In genomic region chr5:160008877-160009590, GRCh38 we compare ENCODE assay signal across 1 cellular context.
A peak's percentile ranks its signal among the peaks of the same experiment; 100 is the strongest.
TF ChIP-seq lines count a peak whose summit lies in the region.

TTC1 (plus strand) TSS chr5:160009139; CDS start chr5:160010529, 1,390 bp downstream.

TF ChIP-seq in H1, 55 proteins besides CTCF, POLR2A, EP300 and RAD21 (continued from another document):
- TF ChIP-seq CBX5 (IDR thresholded peaks at IDR 0.05; ENCODE audit: low read depth, low read length) (no peak), CTBP2 (IDR thresholded peaks at IDR 0.05; ENCODE audit: borderline replicate concordance, insufficient read depth, insufficient read length, low read length) (no peak), MAFK (IDR thresholded peaks at IDR 0.05; ENCODE audit: low read depth, low read length) (no peak), CBX8 (IDR thresholded peaks at IDR 0.05; ENCODE audit: borderline replicate concordance, low read depth, low read length) (no peak), SP2 (IDR thresholded peaks at IDR 0.05; ENCODE audit: low read length) (no peak), BACH1 (IDR thresholded peaks at IDR 0.05; ENCODE audit: low read length) (no peak), ATF3 (IDR thresholded peaks at IDR 0.05; ENCODE audit: insufficient read depth, low read depth, low read length) (peak; percentile 82), KDM4A (IDR thresholded peaks at IDR 0.05; ENCODE audit: low read depth, low read length, severe bottlenecking) (peak; percentile 57), CHD7 (IDR thresholded peaks at IDR 0.05; ENCODE audit: insufficient replicate concordance, low read length) (no peak), BCL11A (IDR thresholded peaks at IDR 0.05; ENCODE audit: low read depth in 2 of 2, low read length in 2 of 2) (no peak), ZNF274 (IDR thresholded peaks at IDR 0.05; ENCODE audit: borderline replicate concordance, extremely low read depth, low read length) (no peak), YY1 (IDR thresholded peaks at IDR 0.05; ENCODE audit: low read depth, low read length) (peak; percentile 99), ATF2 (IDR thresholded peaks at IDR 0.05; ENCODE audit: low read length) (peak; percentile 90), SUZ12 (IDR thresholded peaks at IDR 0.05; ENCODE audit: low read length) (no peak), SRF (IDR thresholded peaks at IDR 0.05; ENCODE audit: low read depth, low read length) (peak; percentile 49; the same call in 1 of the 2 replicates), ASH2L (IDR thresholded peaks at IDR 0.05; ENCODE audit: low read length) (peak; percentile 57), CHD2 (IDR thresholded peaks at IDR 0.05; ENCODE audit: low read length) (no peak), CHD1 (IDR thresholded peaks at IDR 0.05; ENCODE audit: low read depth, low read length) (no peak), TCF12 (IDR thresholded peaks at IDR 0.05; ENCODE audit: low read depth, low read length) (no peak), SP4 (IDR thresholded peaks at IDR 0.05; ENCODE audit: low read length) (no peak), E2F6 (IDR thresholded peaks at IDR 0.05) (no peak), POU5F1 (IDR thresholded peaks at IDR 0.05; ENCODE audit: low read depth, low read length) (no peak), CREB1 (IDR thresholded peaks at IDR 0.05) (peak; percentile 99), RFX5 (IDR thresholded peaks at IDR 0.05; ENCODE audit: borderline replicate concordance, low read depth, low read length) (no peak), SIRT6 (IDR thresholded peaks at IDR 0.05; ENCODE audit: low read length) (no peak), EZH2 (IDR thresholded peaks at IDR 0.05; ENCODE audit: low read depth, low read length, severe bottlenecking) (no peak), TBP (IDR thresholded peaks at IDR 0.05; ENCODE audit: low read depth, low read length) (peak; percentile 80), CEBPB (IDR thresholded peaks at IDR 0.05; ENCODE audit: low read depth, low read length) (no peak), GTF2F1 (IDR thresholded peaks at IDR 0.05; ENCODE audit: borderline replicate concordance, low read depth, low read length) (no peak), TAF7 (optimal IDR thresholded peaks at IDR 0.05; ENCODE audit: borderline replicate concordance, low read depth, low read length) (peak; percentile 73), GABPA (IDR thresholded peaks at IDR 0.05; ENCODE audit: borderline replicate concordance, insufficient read depth, low read length) (peak; percentile 93), BRCA1 (IDR thresholded peaks at IDR 0.05; ENCODE audit: low read depth, low read length) (no peak; the same call in 1 of the 2 replicates), FOSL1 (IDR thresholded peaks at IDR 0.05; ENCODE audit: insufficient read depth, low read depth, low read length) (no peak), USF2 (IDR thresholded peaks at IDR 0.05; ENCODE audit: low read length) (peak; percentile 59; the same call in 1 of the 2 replicates)
